8 cellular contexts compared by ENCODE assay signal in the genomic region with DNA sequence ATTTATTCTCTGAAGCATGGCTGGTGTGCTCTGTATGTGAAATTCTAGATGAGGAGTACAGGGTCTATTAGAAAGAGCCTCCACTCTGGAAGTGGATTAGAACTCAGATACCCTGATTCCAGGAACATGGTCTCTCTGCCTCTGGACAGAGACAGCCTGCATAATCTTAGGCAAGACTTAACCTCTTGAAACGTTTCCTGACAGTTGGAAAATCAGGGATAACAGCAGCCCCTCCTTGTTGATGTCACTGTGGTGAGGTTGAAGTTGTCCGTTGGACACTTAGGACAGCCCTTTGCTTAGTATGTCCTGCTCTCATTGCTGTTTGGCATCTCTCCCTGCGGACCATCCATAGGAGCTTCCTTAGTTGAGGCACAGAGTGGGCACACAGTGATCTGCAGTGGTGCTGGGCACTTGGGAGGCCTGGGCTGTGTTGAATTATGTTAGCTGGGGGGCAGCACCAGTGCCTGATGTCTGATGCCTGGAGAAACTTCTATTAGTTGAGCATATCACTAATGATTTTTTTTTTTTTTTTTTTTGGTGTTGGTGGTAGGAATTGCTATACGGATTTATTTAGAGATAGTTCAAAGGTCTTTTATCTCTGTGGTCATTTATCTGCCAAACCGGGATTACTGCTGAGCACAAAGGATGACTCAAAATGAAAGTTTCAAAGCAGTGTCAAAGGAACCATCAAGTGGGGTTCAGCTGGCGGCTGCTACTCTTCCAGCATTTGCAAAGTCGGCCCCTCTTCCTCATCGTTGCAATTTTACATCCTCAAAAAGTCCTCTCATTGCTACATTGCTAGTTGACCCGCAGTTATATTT. TPM values are rescaled to one million over a fixed set of nuclear protein-coding genes. Genes with fewer than 3 reads are reported as not detected.
DNase-seq lines count a peak whose midpoint lies in the region; ATAC-seq and TF ChIP-seq lines count a peak whose summit lies in the region.

No MANE protein-coding gene starts in this region.

- intact Hi-C loops in posterior cingulate gyrus (cut with DNase I), result no loop called here

- H3K4me3 Mint-ChIP-seq in osteocyte (ENCODE audit: unreplicated experiment), result no peak overlapping the region

- TF ChIP-seq CTCF in osteocyte (IDR thresholded peaks at IDR 0.05) (no peak), foreskin fibroblast (IDR thresholded peaks at IDR 0.05; ENCODE audit: low read depth, low read length) (no peak)

- no peaks in the 10 kb centered on the region for H3K9me3 Mint-ChIP-seq in osteocyte (ENCODE audit: unreplicated experiment)

- H3K36me3 Mint-ChIP-seq in osteocyte (ENCODE audit: unreplicated experiment), result peaks cover 40% of the 10 kb centered on the region

- no peaks in the 10 kb centered on the region for H3K27me3 Mint-ChIP-seq in osteocyte (ENCODE audit: unreplicated experiment)

- H3K4me1 Mint-ChIP-seq in osteocyte (ENCODE audit: unreplicated experiment), result peaks cover 25% of the 10 kb centered on the region

- ATAC-seq in GM18861 (IDR thresholded peaks at IDR 0.05; ENCODE audit: unreplicated experiment) (peak; percentile 97), HG02588 (IDR thresholded peaks at IDR 0.05; ENCODE audit: unreplicated experiment) (peak; percentile 93)

- H3K27ac ChIP-seq in caudate nucleus (ENCODE audit: low read depth, low read length), result no peak overlapping the region

- H3K27ac Mint-ChIP-seq in osteocyte (ENCODE audit: unreplicated experiment), result peak overlapping the region; percentile 79

- H3K4me3 ChIP-seq in foreskin fibroblast (ENCODE audit: low read depth in 1 of 2, low read length in 2 of 2), result no peak overlapping the region

- DNase-seq in RPMI8226 (peak; percentile 74), osteocyte (ENCODE audit: extremely low spot score, unreplicated experiment) (no peak), caudate nucleus (lab: John Stamatoyannopoulos, UW) (no peak), NCI-H345 (lab: John Stamatoyannopoulos, UW) (no peak), posterior cingulate gyrus (no peak), foreskin fibroblast (no peak)

RNA-seq across cellular contexts. Expression of a gene that starts 28.8 kb away (rescaled TPM):
- total RNA-seq in osteocyte, result 69.3 and 80.0 TPM in 2 replicates
